1 cellular context compared by ENCODE assay signal in the genomic region with DNA sequence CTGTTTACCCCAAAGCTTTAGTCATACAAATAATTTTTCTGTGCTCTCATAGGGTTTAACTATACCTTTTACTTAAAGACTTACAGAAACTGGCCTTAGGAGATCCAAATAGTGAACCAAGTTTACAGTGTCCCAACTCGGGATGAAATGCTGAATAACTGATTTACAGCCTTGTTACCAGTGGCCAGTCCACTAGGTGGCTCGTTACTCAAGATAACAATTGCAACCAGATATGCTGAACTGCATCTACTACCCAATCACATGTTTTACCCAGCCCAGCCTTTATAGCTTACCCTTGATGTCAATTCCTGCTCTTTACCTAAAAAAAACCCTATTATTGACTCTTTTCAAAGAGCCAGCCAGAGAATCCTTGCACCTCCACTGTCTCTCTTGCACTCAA.
TF ChIP-seq lines count a peak whose summit lies in the region.

No MANE protein-coding gene starts in this region.

TF ChIP-seq in GM23338, 12 proteins besides CTCF, POLR2A, EP300 and RAD21 (continued from another document):
- TF ChIP-seq, protein P1, sequence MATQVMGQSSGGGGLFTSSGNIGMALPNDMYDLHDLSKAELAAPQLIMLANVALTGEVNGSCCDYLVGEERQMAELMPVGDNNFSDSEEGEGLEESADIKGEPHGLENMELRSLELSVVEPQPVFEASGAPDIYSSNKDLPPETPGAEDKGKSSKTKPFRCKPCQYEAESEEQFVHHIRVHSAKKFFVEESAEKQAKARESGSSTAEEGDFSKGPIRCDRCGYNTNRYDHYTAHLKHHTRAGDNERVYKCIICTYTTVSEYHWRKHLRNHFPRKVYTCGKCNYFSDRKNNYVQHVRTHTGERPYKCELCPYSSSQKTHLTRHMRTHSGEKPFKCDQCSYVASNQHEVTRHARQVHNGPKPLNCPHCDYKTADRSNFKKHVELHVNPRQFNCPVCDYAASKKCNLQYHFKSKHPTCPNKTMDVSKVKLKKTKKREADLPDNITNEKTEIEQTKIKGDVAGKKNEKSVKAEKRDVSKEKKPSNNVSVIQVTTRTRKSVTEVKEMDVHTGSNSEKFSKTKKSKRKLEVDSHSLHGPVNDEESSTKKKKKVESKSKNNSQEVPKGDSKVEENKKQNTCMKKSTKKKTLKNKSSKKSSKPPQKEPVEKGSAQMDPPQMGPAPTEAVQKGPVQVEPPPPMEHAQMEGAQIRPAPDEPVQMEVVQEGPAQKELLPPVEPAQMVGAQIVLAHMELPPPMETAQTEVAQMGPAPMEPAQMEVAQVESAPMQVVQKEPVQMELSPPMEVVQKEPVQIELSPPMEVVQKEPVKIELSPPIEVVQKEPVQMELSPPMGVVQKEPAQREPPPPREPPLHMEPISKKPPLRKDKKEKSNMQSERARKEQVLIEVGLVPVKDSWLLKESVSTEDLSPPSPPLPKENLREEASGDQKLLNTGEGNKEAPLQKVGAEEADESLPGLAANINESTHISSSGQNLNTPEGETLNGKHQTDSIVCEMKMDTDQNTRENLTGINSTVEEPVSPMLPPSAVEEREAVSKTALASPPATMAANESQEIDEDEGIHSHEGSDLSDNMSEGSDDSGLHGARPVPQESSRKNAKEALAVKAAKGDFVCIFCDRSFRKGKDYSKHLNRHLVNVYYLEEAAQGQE (IDR thresholded peaks at IDR 0.05; ENCODE audit: unreplicated experiment), result no peak
- no peak for TF ChIP-seq EZH2 (IDR thresholded peaks at IDR 0.05; ENCODE audit: low read depth, unreplicated experiment)
